ENCODE assay signal across 9 cellular contexts in genomic region chr3:180870008-180870733, GRCh38. TPM values are rescaled to one million over a fixed set of nuclear protein-coding genes. Genes with fewer than 3 reads are reported as not detected.
DNase-seq lines count a peak whose midpoint lies in the region; ATAC-seq and TF ChIP-seq lines count a peak whose summit lies in the region.
"Had no signal": no experiment of that assay in that cellular context is flagged by ENCODE, and none has a peak within 500 bp of the region (broad histone marks: within the 10 kb centered on the region; RNA-seq: fewer than 3 reads in every experiment).

No MANE protein-coding gene starts in this region.

- H3K4me3 ChIP-seq in uterus: peak overlapping the region; percentile 21 to 51
- H3K4me3 ChIP-seq: BLaER1 had no signal

- H3K36me3 Mint-ChIP-seq in activated naive CD4-positive, alpha-beta T cell treated with anti-CD3 and anti-CD28 coated beads, Interleukin-2, amount 10 ng/mL, durations not matched to agents 7 days and 5 days: no peaks in the 10 kb centered on the region
- no peaks in the 10 kb centered on the region for H3K36me3 Mint-ChIP-seq in nephron (ENCODE audit: low read depth)
- no peaks in the 10 kb centered on the region for H3K36me3 Mint-ChIP-seq in activated naive CD8-positive, alpha-beta T cell treated with anti-CD3 and anti-CD28 coated beads, Interleukin-2, amount 50 U/mL, for 24 hours (ENCODE audit: low read depth)

- no peak overlapping the region for H3K4me3 Mint-ChIP-seq in activated naive CD4-positive, alpha-beta T cell treated with anti-CD3 and anti-CD28 coated beads, Interleukin-2, amount 10 ng/mL, durations not matched to agents 7 days and 5 days
- H3K4me3 Mint-ChIP-seq in nephron: peak overlapping the region; percentile 74 to 83 (median 81)
- no peak overlapping the region for H3K4me3 Mint-ChIP-seq in activated naive CD8-positive, alpha-beta T cell treated with anti-CD3 and anti-CD28 coated beads, Interleukin-2, amount 50 U/mL, for 24 hours

- intact Hi-C loops in uterus (cut with DNase I; ENCODE audit: low total_unique reads): no loop called here

- H3K27me3 Mint-ChIP-seq in activated naive CD4-positive, alpha-beta T cell treated with anti-CD3 and anti-CD28 coated beads, Interleukin-2, amount 10 ng/mL, durations not matched to agents 7 days and 5 days: peaks cover 27% of the 10 kb centered on the region
- peaks cover 19% of the 10 kb centered on the region for H3K27me3 Mint-ChIP-seq in nephron (ENCODE audit: low read depth)
- peaks cover 42% of the 10 kb centered on the region for H3K27me3 Mint-ChIP-seq in activated naive CD8-positive, alpha-beta T cell treated with anti-CD3 and anti-CD28 coated beads, Interleukin-2, amount 50 U/mL, for 24 hours

- H3K9me3 ChIP-seq in uterus: no peaks in the 10 kb centered on the region

- peak overlapping the region; percentile 35 to 43 for H3K27ac ChIP-seq in uterus
- H3K27ac ChIP-seq: BLaER1 had no signal

- no peaks in the 10 kb centered on the region for H3K36me3 ChIP-seq in uterus
- H3K36me3 ChIP-seq: BLaER1 had no signal

- H3K27ac Mint-ChIP-seq in activated naive CD4-positive, alpha-beta T cell treated with anti-CD3 and anti-CD28 coated beads, Interleukin-2, amount 10 ng/mL, durations not matched to agents 7 days and 5 days: peak overlapping the region; percentile 4
- H3K27ac Mint-ChIP-seq in nephron: peak overlapping the region in 2 of 3 experiments; percentile 15 to 27
- no peak overlapping the region for H3K27ac Mint-ChIP-seq in activated naive CD8-positive, alpha-beta T cell treated with anti-CD3 and anti-CD28 coated beads, Interleukin-2, amount 50 U/mL, for 24 hours

- no peak for TF ChIP-seq POLR2A in uterus (IDR thresholded peaks at IDR 0.05)

- H3K4me1 ChIP-seq in uterus: no peaks in the 10 kb centered on the region

- no peak for DNase-seq in activated naive CD4-positive, alpha-beta T cell treated with anti-CD3 and anti-CD28 coated beads, Interleukin-2, amount 10 ng/mL, durations not matched to agents 7 days and 5 days
- DNase-seq in activated naive CD4-positive, alpha-beta T cell treated with anti-CD3 and anti-CD28 coated beads, Interleukin-2, amount 50 U/mL, for 16 hours: no peak
- DNase-seq in fibroblast of the conjunctiva (ENCODE audit: low read depth): peak; percentile 14
- peak; percentile 21 to 36 for DNase-seq in uterus
- no peak for DNase-seq in kidney glomerular epithelial cell (lab: John Stamatoyannopoulos, UW)
- no peak for DNase-seq in activated naive CD8-positive, alpha-beta T cell treated with anti-CD3 and anti-CD28 coated beads, Interleukin-2, amount 50 U/mL, for 24 hours

- no peak for ATAC-seq in HG02798 (IDR thresholded peaks at IDR 0.05; ENCODE audit: poor library complexity, unreplicated experiment)
- ATAC-seq in activated naive CD8-positive, alpha-beta T cell treated with anti-CD3 and anti-CD28 coated beads, Interleukin-2, amount 50 U/mL, for 24 hours: no peak

- H3K27me3 ChIP-seq in uterus: no peaks in the 10 kb centered on the region
- H3K27me3 ChIP-seq: BLaER1 had no signal

- no peak for TF ChIP-seq CTCF in nephron (IDR thresholded peaks at IDR 0.05; ENCODE audit: unreplicated experiment in 3 of 3)
- no peak for TF ChIP-seq CTCF in uterus (IDR thresholded peaks at IDR 0.05)

- H3K4me1 Mint-ChIP-seq in activated naive CD4-positive, alpha-beta T cell treated with anti-CD3 and anti-CD28 coated beads, Interleukin-2, amount 10 ng/mL, durations not matched to agents 7 days and 5 days: no peaks in the 10 kb centered on the region
- H3K4me1 Mint-ChIP-seq in nephron: peaks cover 31% of the 10 kb centered on the region
- peaks cover 2% of the 10 kb centered on the region for H3K4me1 Mint-ChIP-seq in activated naive CD8-positive, alpha-beta T cell treated with anti-CD3 and anti-CD28 coated beads, Interleukin-2, amount 50 U/mL, for 24 hours

- no peaks in the 10 kb centered on the region for H3K9me3 Mint-ChIP-seq in activated naive CD4-positive, alpha-beta T cell treated with anti-CD3 and anti-CD28 coated beads, Interleukin-2, amount 10 ng/mL, durations not matched to agents 7 days and 5 days
- H3K9me3 Mint-ChIP-seq in nephron: peaks cover 2% of the 10 kb centered on the region
- no peaks in the 10 kb centered on the region for H3K9me3 Mint-ChIP-seq in activated naive CD8-positive, alpha-beta T cell treated with anti-CD3 and anti-CD28 coated beads, Interleukin-2, amount 50 U/mL, for 24 hours

- CTCF ChIA-PET in activated naive CD4-positive, alpha-beta T cell treated with anti-CD3 and anti-CD28 coated beads, Interleukin-2, amount 10 ng/mL, durations not matched to agents 7 days and 5 days (lab: Charles Lee): no interaction called here

RNA-seq across cellular contexts. Expression of gene FXR1, which starts 42.3 kb away (rescaled TPM):
- 100 to 1,000 TPM in 2 of 4 donors, 10 to 100 TPM in 2; 84.5 to 236 (median 108) TPM for total RNA-seq in uterus

Comparison
In these comparisons a context has a peak if more than half of its experiments do, and no peak if none do; other contexts are left out.
1. DNase-seq: peak in fibroblast of the conjunctiva (single experiment) and uterus (2 of 2); none in activated naive CD4-positive, alpha-beta T cell treated with anti-CD3 and anti-CD28 coated beads, Interleukin-2, amount 10 ng/mL, durations not matched to agents 7 days and 5 days (single experiment), activated naive CD4-positive, alpha-beta T cell treated with anti-CD3 and anti-CD28 coated beads, Interleukin-2, amount 50 U/mL, for 16 hours (single experiment), kidney glomerular epithelial cell (single experiment) and activated naive CD8-positive, alpha-beta T cell treated with anti-CD3 and anti-CD28 coated beads, Interleukin-2, amount 50 U/mL, for 24 hours (single experiment).
2. H3K4me3 Mint-ChIP-seq: peak in nephron (3 of 3); none in activated naive CD4-positive, alpha-beta T cell treated with anti-CD3 and anti-CD28 coated beads, Interleukin-2, amount 10 ng/mL, durations not matched to agents 7 days and 5 days (single experiment) and activated naive CD8-positive, alpha-beta T cell treated with anti-CD3 and anti-CD28 coated beads, Interleukin-2, amount 50 U/mL, for 24 hours (single experiment).